In genomic region chr16:57534881-57535658, GRCh38 we compare ENCODE assay signal across 8 cellular contexts. TPM values are rescaled to one million over a fixed set of nuclear protein-coding genes. Genes with fewer than 3 reads are reported as not detected.
DNase-seq lines count a peak whose midpoint lies in the region; ATAC-seq and TF ChIP-seq lines count a peak whose summit lies in the region.

No MANE protein-coding gene starts in this region.

- no peaks in the 10 kb centered on the region for H3K9me3 Mint-ChIP-seq in CD4-positive, CD25-positive, alpha-beta regulatory T cell
- H3K9me3 Mint-ChIP-seq in endodermal cell: no peaks in the 10 kb centered on the region

- H3K9ac ChIP-seq in OCI-LY1 (ENCODE audit: low read length) (no peak overlapping the region; the same call in 1 of the 2 replicates), endodermal cell (ENCODE audit: extremely low read depth, low read length, poor library complexity, severe bottlenecking) (no peak overlapping the region)

- no peak overlapping the region for H2AFZ ChIP-seq in OCI-LY1 (ENCODE audit: low read length)

- peak overlapping the region; percentile 93 for H3K27ac ChIP-seq in CD4-positive, CD25-positive, alpha-beta regulatory T cell (ENCODE audit: insufficient read depth, low read length, poor library complexity, severe bottlenecking)
- H3K27ac ChIP-seq in OCI-LY1 (ENCODE audit: low read depth, low read length, poor library complexity, severe bottlenecking): no peak overlapping the region
- H3K27ac ChIP-seq in endodermal cell (ENCODE audit: low read depth, low read length): no peak overlapping the region

- DNase-seq in CD4-positive, CD25-positive, alpha-beta regulatory T cell: no peak
- DNase-seq in endodermal cell (peak; percentile 51), omental fat pad (ENCODE audit: low spot score) (peak; percentile 23), dermis blood vessel endothelial cell (no peak), NCI-H524 treated with DMSO at 0.1 percent for 48 hours (lab: John Stamatoyannopoulos, UW) (no peak), activated gamma-delta T cell treated with Interleukin-2 at 50 U/mL for 16 hours (no peak)

- peak overlapping the region; percentile 85 to 91 (median 88) for H3K4me3 Mint-ChIP-seq in CD4-positive, CD25-positive, alpha-beta regulatory T cell
- peak overlapping the region; percentile 67 for H3K4me3 Mint-ChIP-seq in endodermal cell

- no peaks in the 10 kb centered on the region for H3K36me3 Mint-ChIP-seq in CD4-positive, CD25-positive, alpha-beta regulatory T cell
- H3K36me3 Mint-ChIP-seq in endodermal cell (ENCODE audit: low read depth): peaks cover 4% of the 10 kb centered on the region

- no peak for ATAC-seq in CD4-positive, CD25-positive, alpha-beta regulatory T cell (ENCODE audit: low read depth in 2 of 2)
- ATAC-seq in omental fat pad (ENCODE audit: low FRiP score): no peak
- no peak for ATAC-seq in HG03378 (IDR thresholded peaks at IDR 0.05; ENCODE audit: unreplicated experiment)

- TF ChIP-seq CTCF in OCI-LY1 (IDR thresholded peaks at IDR 0.05; ENCODE audit: low read length) (no peak), endodermal cell (conservative IDR thresholded peaks at IDR 0.05) (no peak), omental fat pad (IDR thresholded peaks at IDR 0.05) (no peak)

- peaks cover 66% of the 10 kb centered on the region for H3K4me1 ChIP-seq in CD4-positive, CD25-positive, alpha-beta regulatory T cell (ENCODE audit: control insufficient read depth, insufficient read depth, low read length, poor library complexity, severe bottlenecking)
- H3K4me1 ChIP-seq in OCI-LY1 (ENCODE audit: insufficient read depth, low read length, severe bottlenecking): peaks cover 19% of the 10 kb centered on the region
- H3K4me1 ChIP-seq in endodermal cell (ENCODE audit: control insufficient read depth, insufficient read depth, low read length): no peaks in the 10 kb centered on the region

- H3K36me3 ChIP-seq in CD4-positive, CD25-positive, alpha-beta regulatory T cell (ENCODE audit: control insufficient read depth, insufficient read depth, low read length): no peaks in the 10 kb centered on the region
- H3K36me3 ChIP-seq in OCI-LY1 (ENCODE audit: insufficient read depth, low read length) (no peaks in the 10 kb centered on the region), endodermal cell (ENCODE audit: control insufficient read depth, insufficient read depth, low read length) (no peaks in the 10 kb centered on the region)

- no peak overlapping the region; the same call in 1 of the 2 replicates for H3K4me2 ChIP-seq in OCI-LY1 (ENCODE audit: low read length)

- H3K27ac Mint-ChIP-seq in CD4-positive, CD25-positive, alpha-beta regulatory T cell: peak overlapping the region; percentile 94 to 97 (median 97)
- peak overlapping the region; percentile 87 for H3K27ac Mint-ChIP-seq in endodermal cell

- H3K79me2 ChIP-seq in OCI-LY1 (ENCODE audit: insufficient read depth, low read length): no peaks in the 10 kb centered on the region

- H4K20me1 ChIP-seq in OCI-LY1 (ENCODE audit: insufficient read depth, low read length): no peaks in the 10 kb centered on the region

- H3F3A ChIP-seq in OCI-LY1 (ENCODE audit: insufficient read depth, low read length): no peaks in the 10 kb centered on the region

- 89 to 98% methylated on average over 7 to 13 of the region's 13 CpGs for WGBS in endodermal cell (ENCODE audit: insufficient coverage in 1 of 2, insufficient read length in 1 of 2), 2 experiments

- H3K27me3 ChIP-seq in CD4-positive, CD25-positive, alpha-beta regulatory T cell (ENCODE audit: control insufficient read depth, insufficient read depth, low read length): no peaks in the 10 kb centered on the region
- no peaks in the 10 kb centered on the region for H3K27me3 ChIP-seq in OCI-LY1 (ENCODE audit: insufficient read depth, low read length)
- peaks cover 1% of the 10 kb centered on the region for H3K27me3 ChIP-seq in endodermal cell (ENCODE audit: control insufficient read depth, insufficient read depth, low read length, poor library complexity, severe bottlenecking)

- no peaks in the 10 kb centered on the region for H3K27me3 Mint-ChIP-seq in CD4-positive, CD25-positive, alpha-beta regulatory T cell
- H3K27me3 Mint-ChIP-seq in endodermal cell (ENCODE audit: insufficient read depth): peaks cover 35% of the 10 kb centered on the region

- peaks cover 17 to 81% (median 53%) of the 10 kb centered on the region in 4 donors for H3K4me1 Mint-ChIP-seq in CD4-positive, CD25-positive, alpha-beta regulatory T cell
- H3K4me1 Mint-ChIP-seq in endodermal cell: peaks cover 50% of the 10 kb centered on the region

- H3K9me2 ChIP-seq in OCI-LY1 (ENCODE audit: low read depth, low read length): no peaks in the 10 kb centered on the region

- no peak overlapping the region for H3K4me3 ChIP-seq in CD4-positive, CD25-positive, alpha-beta regulatory T cell (ENCODE audit: low read depth, low read length)
- H3K4me3 ChIP-seq in OCI-LY1 (ENCODE audit: low read depth, low read length, poor library complexity, severe bottlenecking) (peak overlapping the region; percentile 61), endodermal cell (ENCODE audit: low read length) (peak overlapping the region; percentile 86)

- H3K9me3 ChIP-seq in CD4-positive, CD25-positive, alpha-beta regulatory T cell (ENCODE audit: control insufficient read depth in 2 of 2, low read length in 2 of 2): no peaks in the 10 kb centered on the region
- no peaks in the 10 kb centered on the region for H3K9me3 ChIP-seq in OCI-LY1 (ENCODE audit: low read length)
- H3K9me3 ChIP-seq in endodermal cell (ENCODE audit: control insufficient read depth, low read length): no peaks in the 10 kb centered on the region

RNA-seq across cellular contexts. Expression of gene CCDC102A, which starts 1.3 kb away (rescaled TPM):
- total RNA-seq in CD4-positive, CD25-positive, alpha-beta regulatory T cell: 4.7 TPM
- polyA plus RNA-seq in CD4-positive, CD25-positive, alpha-beta regulatory T cell: 1 to 10 TPM; 1.9 to 4.0 (median 2.8) TPM
- 1 to 10 TPM; 6.7 to 9.8 TPM for total RNA-seq in endodermal cell
- 5.0 TPM for polyA plus RNA-seq in endodermal cell (2013, experiment 1 of 2)
- 5.5 TPM for polyA plus RNA-seq in endodermal cell (2013, experiment 2 of 2)
- 1 to 10 TPM; 3.5 to 9.8 (median 7.8) TPM for total RNA-seq in omental fat pad
- 12.6 and 25.5 TPM in 2 replicates for total RNA-seq in dermis blood vessel endothelial cell

RNA-seq across cellular contexts. Expression of gene ADGRG5, which starts 7.4 kb away (rescaled TPM):
- 0.72 TPM for total RNA-seq in CD4-positive, CD25-positive, alpha-beta regulatory T cell
- polyA plus RNA-seq in CD4-positive, CD25-positive, alpha-beta regulatory T cell: 1 to 10 TPM in 1 of 4 donors, under 1 TPM in 3; 0.26 to 1.1 (median 0.51) TPM
- total RNA-seq in endodermal cell (1 to 10 TPM; 3.6 to 4.8 TPM), omental fat pad (under 1 TPM in 2 of 4 donors, not detected in 2; 0.31 to 0.37 TPM), dermis blood vessel endothelial cell (not detected in 2 replicates)
- polyA plus RNA-seq in endodermal cell (2013, experiment 1 of 2): 0.93 TPM
- polyA plus RNA-seq in endodermal cell (2013, experiment 2 of 2): 0.29 TPM

RNA-seq across cellular contexts. Expression of gene DOK4, which starts 48.8 kb away (rescaled TPM):
- total RNA-seq in CD4-positive, CD25-positive, alpha-beta regulatory T cell: 1.8 TPM
- 1 to 10 TPM in 3 of 4 donors, under 1 TPM in 1; 0.99 to 1.4 (median 1.1) TPM for polyA plus RNA-seq in CD4-positive, CD25-positive, alpha-beta regulatory T cell
- 10 to 100 TPM; 17.9 to 22.1 TPM for total RNA-seq in endodermal cell
- polyA plus RNA-seq in endodermal cell (2013, experiment 1 of 2): 26.6 TPM
- polyA plus RNA-seq in endodermal cell (2013, experiment 2 of 2): 27.8 TPM
- 10 to 100 TPM in 3 of 4 donors, 1 to 10 TPM in 1; 5.9 to 36.3 (median 12.9) TPM for total RNA-seq in omental fat pad
- 21.4 and 21.6 TPM in 2 replicates for total RNA-seq in dermis blood vessel endothelial cell

Comparison
In these comparisons a context has a peak if more than half of its experiments do, and no peak if none do; other contexts are left out.
1. DNase-seq: peak in endodermal cell (single experiment) and omental fat pad (single experiment); none in CD4-positive, CD25-positive, alpha-beta regulatory T cell (0 of 3), dermis blood vessel endothelial cell (single experiment), NCI-H524 treated with DMSO at 0.1 percent for 48 hours (single experiment) and activated gamma-delta T cell treated with Interleukin-2 at 50 U/mL for 16 hours (single experiment).